7 cellular contexts compared by ENCODE assay signal in the genomic region with DNA sequence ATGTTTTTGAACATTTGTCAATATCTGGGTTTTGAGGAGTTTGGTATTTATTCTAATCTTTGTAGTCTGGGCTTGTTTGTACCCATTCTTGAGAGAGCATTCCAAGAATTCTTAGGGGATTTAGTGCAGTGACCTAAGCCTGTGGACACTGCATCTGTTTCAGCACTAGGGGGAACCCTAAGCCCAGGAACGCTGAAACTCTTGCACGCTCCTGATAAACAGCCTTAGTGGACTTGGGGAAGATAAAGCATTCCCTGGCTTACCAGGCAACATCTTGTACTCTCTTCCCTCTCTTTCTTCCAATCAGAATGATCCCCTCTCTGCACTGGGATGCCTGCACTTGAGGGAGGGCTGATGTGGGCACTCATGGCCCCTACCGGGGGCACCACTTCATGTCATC.
DNase-seq lines count a peak whose midpoint lies in the region; ATAC-seq and TF ChIP-seq lines count a peak whose summit lies in the region.

No MANE protein-coding gene starts in this region.

- H3K27ac ChIP-seq in VCaP = no peak overlapping the region

- H3K4me3 ChIP-seq in MG63 = no peak overlapping the region

- ATAC-seq in left lobe of liver = peak; percentile 71
- no peak for ATAC-seq in stimulated activated naive CD8-positive, alpha-beta T cell treated with anti-CD3 and anti-CD28 coated beads, Interleukin-15, Interleukin-2, amounts not matched to agents 100 U/mL and 50 U/mL, for 24 hours
- ATAC-seq in activated CD4-positive, CD25-positive, alpha-beta regulatory T cell treated with anti-CD3 and anti-CD28 coated beads, Interleukin-2, amount 50 U/mL, for 24 hours = no peak

- in situ Hi-C loops in GM13977 (cut with MboI; ENCODE audit: low pct_unique_long_range_greater_than_20kb, low sequenced_read_pairs, unreplicated experiment) = no loop called here

- DNase-seq in GM13977 (ENCODE audit: low spot score) = no peak
- DNase-seq in MG63 = peak; percentile 9
- DNase-seq in left lobe of liver (ENCODE audit: low spot score) = no peak
- DNase-seq in stimulated activated naive CD4-positive, alpha-beta T cell (lab: John Stamatoyannopoulos, UW) = no peak
- DNase-seq in stimulated activated naive CD8-positive, alpha-beta T cell treated with anti-CD3 and anti-CD28 coated beads, Interleukin-15, Interleukin-2, amounts not matched to agents 100 U/mL and 50 U/mL, for 24 hours = no peak

- no peaks in the 10 kb centered on the region for H3K36me3 ChIP-seq in MG63

- H3K9me3 ChIP-seq in MG63 = no peaks in the 10 kb centered on the region

- no peaks in the 10 kb centered on the region for H3K27me3 ChIP-seq in MG63

- peak; percentile 58 for TF ChIP-seq CTCF in GM13977 (IDR thresholded peaks at IDR 0.05; ENCODE audit: extremely low read depth, insufficient read depth, missing control alignments)
- peak; percentile 68 for TF ChIP-seq CTCF in VCaP (conservative IDR thresholded peaks at IDR 0.05)
